ENCODE assay signal across 30 cellular contexts in the genomic region with DNA sequence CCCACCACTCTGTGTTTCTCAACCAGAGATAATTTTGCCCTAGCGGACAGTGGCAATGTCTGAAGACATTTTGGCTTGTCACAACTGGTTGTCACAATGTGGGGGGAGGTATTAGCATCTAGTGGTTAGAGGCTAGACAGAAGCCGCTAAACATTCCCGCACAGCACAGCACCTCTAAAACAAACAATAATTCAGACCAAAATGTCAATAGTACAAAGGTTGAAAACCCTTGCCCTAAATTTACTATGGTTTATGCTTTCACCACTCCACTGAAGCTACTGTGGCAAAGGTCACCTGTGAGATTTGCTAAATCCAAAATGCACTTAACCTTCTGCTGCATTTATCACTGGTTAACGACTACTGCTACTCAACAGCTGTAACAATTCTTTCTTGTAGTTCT.
"Had no signal": no experiment of that assay in that cellular context is flagged by ENCODE, and none has a peak within 500 bp of the region (broad histone marks: within the 10 kb centered on the region; RNA-seq: fewer than 3 reads in every experiment).

No MANE protein-coding gene starts in this region.

- DNase-seq: activated B cell treated with CpG ODN at 0.5 μM for 24 hours; activated CD4-positive, alpha-beta memory T cell treated with anti-CD3 and anti-CD28 coated beads, Interleukin-2, amount 10 ng/mL, durations not matched to agents 7 days and 5 days; activated CD4-positive, alpha-beta T cell treated with anti-CD3 and anti-CD28 coated beads, Interleukin-2, amount 50 U/mL, for 1 hour; activated gamma-delta T cell treated with Interleukin-2 at 50 U/mL for 16 hours; activated naive CD4-positive, alpha-beta T cell treated with anti-CD3 and anti-CD28 coated beads, Interleukin-2, amount 10 ng/mL, durations not matched to agents 7 days and 5 days; activated naive CD8-positive, alpha-beta T cell treated with anti-CD3 and anti-CD28 coated beads, Interleukin-2, amount 10 ng/mL, durations not matched to agents 7 days and 5 days; activated T-cell treated with anti-CD3 and anti-CD28 coated beads for 4 hours; activated T-cell treated with anti-CD3 and anti-CD28 coated beads, Interleukin-2, amount 50 U/mL, for 48 hours; aorta; caudate nucleus; NCI-H1092; NCI-H1417; NCI-H1930; NCI-H2107; NCI-H2171 treated with DMSO at 0.1 percent for 48 hours; NCI-H226; NCI-H526 treated with DMSO at 0.1 percent for 48 hours; NCI-H82; OCI-M1; RPMI8226; T-cell; T-helper 2 cell; T1000 had no signal

- H3K9me3 Mint-ChIP-seq: activated B cell treated with CpG ODN at 0.5 μM for 24 hours; activated CD4-positive, alpha-beta memory T cell treated with anti-CD3 and anti-CD28 coated beads, Interleukin-2, amount 10 ng/mL, durations not matched to agents 7 days and 5 days; activated naive CD4-positive, alpha-beta T cell treated with anti-CD3 and anti-CD28 coated beads, Interleukin-2, amount 10 ng/mL, durations not matched to agents 7 days and 5 days; activated naive CD8-positive, alpha-beta T cell treated with anti-CD3 and anti-CD28 coated beads, Interleukin-2, amount 10 ng/mL, durations not matched to agents 7 days and 5 days; activated T-helper 2 cell treated with anti-CD3 and anti-CD28 coated beads, Interferon-gamma antibody, Interleukin-2, Interleukin-4, amounts not matched to agents 10 μg/mL and 5 μg/mL and 100 μg/mL, durations not matched to agents 14 hours and 24 hours and 36 hours; T-cell had no signal

- H3K27me3 ChIP-seq: breast epithelium had no signal

- H3K27me3 Mint-ChIP-seq: activated B cell treated with CpG ODN at 0.5 μM for 24 hours; activated CD4-positive, alpha-beta memory T cell treated with anti-CD3 and anti-CD28 coated beads, Interleukin-2, amount 10 ng/mL, durations not matched to agents 7 days and 5 days; activated naive CD4-positive, alpha-beta T cell treated with anti-CD3 and anti-CD28 coated beads, Interleukin-2, amount 10 ng/mL, durations not matched to agents 7 days and 5 days; activated naive CD8-positive, alpha-beta T cell treated with anti-CD3 and anti-CD28 coated beads, Interleukin-2, amount 10 ng/mL, durations not matched to agents 7 days and 5 days; T-cell had no signal

- H3K4me1 ChIP-seq: breast epithelium had no signal

- H3K4me3 Mint-ChIP-seq: activated B cell treated with CpG ODN at 0.5 μM for 24 hours; activated CD4-positive, alpha-beta memory T cell treated with anti-CD3 and anti-CD28 coated beads, Interleukin-2, amount 10 ng/mL, durations not matched to agents 7 days and 5 days; activated naive CD4-positive, alpha-beta T cell treated with anti-CD3 and anti-CD28 coated beads, Interleukin-2, amount 10 ng/mL, durations not matched to agents 7 days and 5 days; activated naive CD8-positive, alpha-beta T cell treated with anti-CD3 and anti-CD28 coated beads, Interleukin-2, amount 10 ng/mL, durations not matched to agents 7 days and 5 days; T-cell had no signal

- FAIRE-seq: TTC549 had no signal

- H3K27ac ChIP-seq: breast epithelium, KMS-11, SK-N-MC had no signal

- H3K4me3 ChIP-seq: breast epithelium, SK-N-MC had no signal

- H3K9me3 ChIP-seq: breast epithelium had no signal

- H3K27ac Mint-ChIP-seq: activated B cell treated with CpG ODN at 0.5 μM for 24 hours; activated CD4-positive, alpha-beta memory T cell treated with anti-CD3 and anti-CD28 coated beads, Interleukin-2, amount 10 ng/mL, durations not matched to agents 7 days and 5 days; activated naive CD4-positive, alpha-beta T cell treated with anti-CD3 and anti-CD28 coated beads, Interleukin-2, amount 10 ng/mL, durations not matched to agents 7 days and 5 days; activated naive CD8-positive, alpha-beta T cell treated with anti-CD3 and anti-CD28 coated beads, Interleukin-2, amount 10 ng/mL, durations not matched to agents 7 days and 5 days; activated T-helper 2 cell treated with anti-CD3 and anti-CD28 coated beads, Interferon-gamma antibody, Interleukin-2, Interleukin-4, amounts not matched to agents 10 μg/mL and 5 μg/mL and 100 μg/mL, durations not matched to agents 14 hours and 24 hours and 36 hours; T-cell had no signal

- H3K9ac ChIP-seq: KMS-11 had no signal

- H3K4me2 ChIP-seq: KMS-11 had no signal

- ATAC-seq: Panc1, Right ventricle myocardium inferior, T-cell had no signal
